Comparison of ENCODE assay signal across 21 cellular contexts in the genomic region with DNA sequence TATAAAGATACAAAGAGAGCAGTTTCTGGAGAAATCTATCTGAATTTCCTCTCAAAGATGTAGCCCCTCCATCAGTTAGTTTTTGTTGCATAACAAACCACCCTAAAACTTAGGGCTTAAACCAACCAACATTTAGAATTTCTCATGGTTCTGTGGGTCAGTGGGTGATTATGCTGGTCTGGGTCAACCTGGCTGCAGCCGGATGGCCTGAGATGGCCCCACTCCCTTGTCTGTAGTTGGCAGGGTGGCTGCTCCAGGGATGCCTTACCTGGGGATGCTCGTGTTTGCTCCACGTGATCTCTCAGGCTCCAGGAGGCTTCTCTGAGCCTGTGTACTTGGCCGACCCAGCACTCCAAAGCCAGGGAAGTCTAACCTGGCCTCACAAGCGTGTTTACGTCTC.
"Had no signal": no experiment of that assay in that cellular context is flagged by ENCODE, and none has a peak within 500 bp of the region (broad histone marks: within the 10 kb centered on the region; RNA-seq: fewer than 3 reads in every experiment).

No MANE protein-coding gene starts in this region.

- H3K9me3 Mint-ChIP-seq: memory B cell; mesothelial cell of epicardium; naive B cell; natural killer cell treated with Interleukin-12 subunit alpha and Interleukin-12 subunit beta and Interleukin-15 and Interleukin-18, amount 100 ng/mL, for 72 hours; neural progenitor cell; stimulated activated naive B cell treated with anti-CD40 and anti-IgM and Interleukin-4, amounts not matched to agents 10 μg/mL and 1 μg/mL and 100 μg/mL, for 72 hours; stimulated activated naive CD8-positive, alpha-beta T cell treated with anti-CD3 and anti-CD28 coated beads, Interleukin-15, Interleukin-2, amounts not matched to agents 100 ng/mL and 50 ng/mL, for 24 hours; type B pancreatic cell had no signal

- H3K27ac Mint-ChIP-seq: memory B cell; mesothelial cell of epicardium; naive B cell; natural killer cell treated with Interleukin-12 subunit alpha and Interleukin-12 subunit beta and Interleukin-15 and Interleukin-18, amount 100 ng/mL, for 72 hours; neural progenitor cell; stimulated activated naive B cell treated with anti-CD40 and anti-IgM and Interleukin-4, amounts not matched to agents 10 μg/mL and 1 μg/mL and 100 μg/mL, for 72 hours; stimulated activated naive CD8-positive, alpha-beta T cell treated with anti-CD3 and anti-CD28 coated beads, Interleukin-15, Interleukin-2, amounts not matched to agents 100 ng/mL and 50 ng/mL, for 24 hours; type B pancreatic cell had no signal

- H3K27me3 Mint-ChIP-seq: memory B cell; naive B cell; natural killer cell treated with Interleukin-12 subunit alpha and Interleukin-12 subunit beta and Interleukin-15 and Interleukin-18, amount 100 ng/mL, for 72 hours; type B pancreatic cell had no signal

- H3K27ac ChIP-seq: colonic mucosa, neural progenitor cell, parathyroid adenoma, prostate gland, skin epidermis, thyroid gland had no signal

- H3K9me3 ChIP-seq: colonic mucosa, mucosa of descending colon, prostate gland, thyroid gland had no signal

- H3K36me3 Mint-ChIP-seq: naive B cell had no signal

- H3K4me1 ChIP-seq: colonic mucosa, parathyroid adenoma, prostate gland, thyroid gland had no signal

- H3K36me3 ChIP-seq: colonic mucosa, neural progenitor cell, prostate gland, thyroid gland had no signal

- ATAC-seq: left ventricle myocardium superior; mucosa of descending colon; natural killer cell treated with Interleukin-12 subunit alpha and Interleukin-12 subunit beta and Interleukin-15 and Interleukin-18, amount 100 ng/mL, for 72 hours; right cardiac atrium; stimulated activated naive B cell treated with anti-CD40 and anti-IgM and Interleukin-4, amounts not matched to agents 10 μg/mL and 1 μg/mL and 100 μg/mL, for 72 hours had no signal

- H3K4me3 ChIP-seq: colonic mucosa, lung, mucosa of descending colon, neural progenitor cell, prostate gland, skin epidermis, thyroid gland had no signal

- H3K27me3 ChIP-seq: colonic mucosa, neural progenitor cell, thyroid gland had no signal

- H3K4me3 Mint-ChIP-seq: memory B cell; mesothelial cell of epicardium; naive B cell; natural killer cell treated with Interleukin-12 subunit alpha and Interleukin-12 subunit beta and Interleukin-15 and Interleukin-18, amount 100 ng/mL, for 72 hours; neural progenitor cell; stimulated activated naive B cell treated with anti-CD40 and anti-IgM and Interleukin-4, amounts not matched to agents 10 μg/mL and 1 μg/mL and 100 μg/mL, for 72 hours; stimulated activated naive CD8-positive, alpha-beta T cell treated with anti-CD3 and anti-CD28 coated beads, Interleukin-15, Interleukin-2, amounts not matched to agents 100 ng/mL and 50 ng/mL, for 24 hours; type B pancreatic cell had no signal

- DNase-seq: central memory CD4-positive, alpha-beta T cell; colonic mucosa; hypothalamus; left ventricle myocardium superior; mucosa of descending colon; naive B cell; right cardiac atrium; stimulated activated CD4-positive, alpha-beta T cell treated with anti-CD3 and anti-CD28 coated beads, Interleukin-15, amount 100 ng/mL, for 24 hours; stimulated activated CD4-positive, alpha-beta T cell treated with anti-CD3 and anti-CD28 coated beads, Interleukin-2, amount 100 ng/mL, for 48 hours; stimulated activated naive B cell treated with anti-CD40 and anti-IgM and Interleukin-4, amounts not matched to agents 10 μg/mL and 1 μg/mL and 100 μg/mL, for 72 hours; thyroid gland had no signal
